In the genomic region with DNA sequence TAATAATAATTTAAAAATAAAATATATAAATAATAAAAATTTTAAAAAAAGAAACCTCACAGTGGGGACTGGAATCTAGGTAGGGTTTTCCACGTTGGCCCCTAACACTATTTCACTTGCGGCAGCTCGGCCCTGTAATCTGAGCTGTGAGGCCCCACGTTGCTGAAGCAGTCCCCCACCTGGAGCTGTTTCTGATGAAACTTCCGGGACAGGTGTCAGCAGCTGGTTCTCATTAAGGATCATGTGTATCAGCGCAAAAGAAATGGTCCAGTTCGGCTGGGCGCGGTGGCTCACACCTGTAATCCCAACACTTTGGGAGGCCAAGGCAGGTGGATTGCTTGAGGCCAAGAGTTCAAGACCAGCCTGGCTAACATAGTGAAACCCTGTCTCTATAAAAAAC, we compare ENCODE assay signal across 19 cellular contexts. TPM values are rescaled to one million over a fixed set of nuclear protein-coding genes. Genes with fewer than 3 reads are reported as not detected.
"Had no signal": no experiment of that assay in that cellular context is flagged by ENCODE, and none has a peak within 500 bp of the region (broad histone marks: within the 10 kb centered on the region; RNA-seq: fewer than 3 reads in every experiment).

No MANE protein-coding gene starts in this region.

- H3K4me1 ChIP-seq: gastrocnemius medialis, thyroid gland had no signal

- H3K27ac ChIP-seq: gastrocnemius medialis, thyroid gland had no signal

- H3K4me3 Mint-ChIP-seq: activated B cell treated with CpG ODN at 0.5 μM for 24 hours; activated CD4-positive, alpha-beta memory T cell treated with anti-CD3 and anti-CD28 coated beads, Interleukin-2, amount 10 ng/mL, durations not matched to agents 7 days and 5 days; activated CD8-positive, alpha-beta memory T cell treated with anti-CD3 and anti-CD28 coated beads, Interleukin-2, amount 10 ng/mL, durations not matched to agents 7 days and 5 days; activated naive CD8-positive, alpha-beta T cell treated with anti-CD3 and anti-CD28 coated beads for 36 hours; brain; memory B cell had no signal

- H3K9me3 ChIP-seq: gastrocnemius medialis, thyroid gland had no signal

- DNase-seq: activated B cell treated with CpG ODN at 0.5 μM for 24 hours; activated CD4-positive, alpha-beta memory T cell treated with anti-CD3 and anti-CD28 coated beads, Interleukin-2, amount 10 ng/mL, durations not matched to agents 7 days and 5 days; activated CD4-positive, alpha-beta T cell treated with anti-CD3 and anti-CD28 coated beads for 4 hours; activated CD8-positive, alpha-beta memory T cell treated with anti-CD3 and anti-CD28 coated beads, Interleukin-2, amount 10 ng/mL, durations not matched to agents 7 days and 5 days; activated naive CD4-positive, alpha-beta T cell; activated naive CD8-positive, alpha-beta T cell treated with anti-CD3 and anti-CD28 coated beads for 36 hours; amniotic stem cell; caudate nucleus; erythroblast; gastrocnemius medialis; head of caudate nucleus; left ventricle myocardium superior; occipital lobe; retina; stimulated activated naive CD4-positive, alpha-beta T cell; thyroid gland had no signal

- H3K36me3 ChIP-seq: gastrocnemius medialis, thyroid gland had no signal

- H3K9me3 Mint-ChIP-seq: activated B cell treated with CpG ODN at 0.5 μM for 24 hours; activated CD4-positive, alpha-beta memory T cell treated with anti-CD3 and anti-CD28 coated beads, Interleukin-2, amount 10 ng/mL, durations not matched to agents 7 days and 5 days; activated naive CD8-positive, alpha-beta T cell treated with anti-CD3 and anti-CD28 coated beads for 36 hours; brain; memory B cell had no signal

- ATAC-seq: activated CD8-positive, alpha-beta memory T cell treated with anti-CD3 and anti-CD28 coated beads, Interleukin-2, amount 10 ng/mL, durations not matched to agents 7 days and 5 days; gastrocnemius medialis; left ventricle myocardium superior had no signal

- H3K4me1 Mint-ChIP-seq: memory B cell had no signal

- H3K36me3 Mint-ChIP-seq: activated CD8-positive, alpha-beta memory T cell treated with anti-CD3 and anti-CD28 coated beads, Interleukin-2, amount 10 ng/mL, durations not matched to agents 7 days and 5 days; activated naive CD8-positive, alpha-beta T cell treated with anti-CD3 and anti-CD28 coated beads for 36 hours; brain; memory B cell had no signal

- H3K27me3 ChIP-seq: gastrocnemius medialis, thyroid gland had no signal

- H3K27ac Mint-ChIP-seq: activated B cell treated with CpG ODN at 0.5 μM for 24 hours; activated CD4-positive, alpha-beta memory T cell treated with anti-CD3 and anti-CD28 coated beads, Interleukin-2, amount 10 ng/mL, durations not matched to agents 7 days and 5 days; activated CD8-positive, alpha-beta memory T cell treated with anti-CD3 and anti-CD28 coated beads, Interleukin-2, amount 10 ng/mL, durations not matched to agents 7 days and 5 days; activated naive CD8-positive, alpha-beta T cell treated with anti-CD3 and anti-CD28 coated beads for 36 hours; brain; memory B cell had no signal

- H3K4me3 ChIP-seq: gastrocnemius medialis, thyroid gland had no signal

- H3K27me3 Mint-ChIP-seq: activated CD8-positive, alpha-beta memory T cell treated with anti-CD3 and anti-CD28 coated beads, Interleukin-2, amount 10 ng/mL, durations not matched to agents 7 days and 5 days had no signal

RNA-seq across cellular contexts. Expression of gene RHOD, which starts 17.3 kb away (rescaled TPM):
- total RNA-seq: activated B cell treated with CpG ODN at 0.5 μM for 24 hours, occipital lobe had no signal
- polyA plus RNA-seq: neural cell had no signal

RNA-seq across cellular contexts. Expression of gene SYT12, which starts 51.0 kb away (rescaled TPM):
- total RNA-seq: activated B cell treated with CpG ODN at 0.5 μM for 24 hours; activated CD4-positive, alpha-beta memory T cell treated with anti-CD3 and anti-CD28 coated beads, Interleukin-2, amount 10 ng/mL, durations not matched to agents 7 days and 5 days; activated CD8-positive, alpha-beta memory T cell treated with anti-CD3 and anti-CD28 coated beads, Interleukin-2, amount 10 ng/mL, durations not matched to agents 7 days and 5 days; activated naive CD8-positive, alpha-beta T cell treated with anti-CD3 and anti-CD28 coated beads for 36 hours had no signal
